2 cellular contexts compared by ENCODE assay signal in the genomic region with DNA sequence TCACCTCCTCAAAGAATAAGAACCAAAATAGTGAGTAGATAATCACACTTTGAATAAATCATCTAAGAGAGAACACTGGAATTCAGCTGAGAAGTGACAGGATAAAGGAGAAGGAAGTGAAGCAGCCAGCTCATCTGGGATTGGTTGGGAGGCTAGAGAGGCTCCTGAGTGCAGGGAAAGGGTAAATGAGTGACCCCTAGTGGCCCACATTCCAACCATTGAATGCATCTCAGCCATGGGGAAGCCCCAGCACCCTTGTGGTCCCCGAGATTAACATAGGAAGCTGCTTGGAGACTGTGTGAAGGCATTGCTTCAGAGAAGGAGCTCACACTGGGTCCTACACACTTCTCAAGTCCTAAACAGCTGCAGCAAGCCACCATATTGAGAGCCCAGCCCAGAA.
A peak's percentile ranks its signal among the peaks of the same experiment; 100 is the strongest.
TF ChIP-seq lines count a peak whose summit lies in the region.

No MANE protein-coding gene starts in this region.

TF ChIP-seq in HepG2, 621 proteins besides CTCF, POLR2A, EP300 and RAD21 (continued from another document):
- TF ChIP-seq, protein P1, sequence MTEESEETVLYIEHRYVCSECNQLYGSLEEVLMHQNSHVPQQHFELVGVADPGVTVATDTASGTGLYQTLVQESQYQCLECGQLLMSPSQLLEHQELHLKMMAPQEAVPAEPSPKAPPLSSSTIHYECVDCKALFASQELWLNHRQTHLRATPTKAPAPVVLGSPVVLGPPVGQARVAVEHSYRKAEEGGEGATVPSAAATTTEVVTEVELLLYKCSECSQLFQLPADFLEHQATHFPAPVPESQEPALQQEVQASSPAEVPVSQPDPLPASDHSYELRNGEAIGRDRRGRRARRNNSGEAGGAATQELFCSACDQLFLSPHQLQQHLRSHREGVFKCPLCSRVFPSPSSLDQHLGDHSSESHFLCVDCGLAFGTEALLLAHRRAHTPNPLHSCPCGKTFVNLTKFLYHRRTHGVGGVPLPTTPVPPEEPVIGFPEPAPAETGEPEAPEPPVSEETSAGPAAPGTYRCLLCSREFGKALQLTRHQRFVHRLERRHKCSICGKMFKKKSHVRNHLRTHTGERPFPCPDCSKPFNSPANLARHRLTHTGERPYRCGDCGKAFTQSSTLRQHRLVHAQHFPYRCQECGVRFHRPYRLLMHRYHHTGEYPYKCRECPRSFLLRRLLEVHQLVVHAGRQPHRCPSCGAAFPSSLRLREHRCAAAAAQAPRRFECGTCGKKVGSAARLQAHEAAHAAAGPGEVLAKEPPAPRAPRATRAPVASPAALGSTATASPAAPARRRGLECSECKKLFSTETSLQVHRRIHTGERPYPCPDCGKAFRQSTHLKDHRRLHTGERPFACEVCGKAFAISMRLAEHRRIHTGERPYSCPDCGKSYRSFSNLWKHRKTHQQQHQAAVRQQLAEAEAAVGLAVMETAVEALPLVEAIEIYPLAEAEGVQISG (CRISPR knock-in tag; IDR thresholded peaks at IDR 0.05) = peak; percentile 95
- peak; percentile 55; the same call in 1 of the 2 replicates for TF ChIP-seq NFYC (CRISPR knock-in tag; IDR thresholded peaks at IDR 0.05)
- no peak for TF ChIP-seq HNF1A (IDR thresholded peaks at IDR 0.05; ENCODE audit: low read depth)
- TF ChIP-seq HNF1A (CRISPR knock-in tag; IDR thresholded peaks at IDR 0.05; ENCODE audit: borderline replicate concordance) = no peak

TF ChIP-seq in HCT116, 20 proteins besides CTCF, POLR2A, EP300 and RAD21 (continued from another document):
- TF ChIP-seq POLR2AphosphoS5 (IDR thresholded peaks at IDR 0.05; ENCODE audit: low read depth, low read length) (no peak), ZFX (IDR thresholded peaks at IDR 0.05) (no peak), CBX3 (IDR thresholded peaks at IDR 0.05; ENCODE audit: low read depth) (no peak), ZBTB33 (IDR thresholded peaks at IDR 0.05; ENCODE audit: extremely low read depth, insufficient replicate concordance, low read length) (no peak), EZH2phosphoT487 (IDR thresholded peaks at IDR 0.05; ENCODE audit: borderline replicate concordance) (no peak), REST (IDR thresholded peaks at IDR 0.05; ENCODE audit: low read depth) (no peak)
